25 cellular contexts compared by ENCODE assay signal in the genomic region with DNA sequence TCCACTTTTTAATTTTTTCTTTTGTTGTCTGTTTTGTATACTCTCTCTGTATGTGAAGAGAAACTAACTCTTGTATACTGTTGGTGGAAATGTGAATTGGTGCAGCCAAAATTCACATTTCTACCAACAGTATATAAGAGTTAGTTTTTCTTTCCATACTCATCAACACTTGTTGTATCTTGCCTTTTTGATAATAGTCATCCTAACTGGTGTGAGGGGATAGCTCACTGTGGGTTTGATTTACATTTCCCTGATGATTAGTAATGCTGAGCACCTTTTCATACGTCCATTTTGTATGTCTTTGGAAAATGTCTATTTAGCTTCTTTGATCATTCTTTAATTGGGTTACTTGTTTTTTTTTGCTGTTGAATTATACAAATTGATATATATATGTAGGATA.
DNase-seq lines count a peak whose midpoint lies in the region; ATAC-seq, FAIRE-seq and TF ChIP-seq lines count a peak whose summit lies in the region.
"Had no signal": no experiment of that assay in that cellular context is flagged by ENCODE, and none has a peak within 500 bp of the region (broad histone marks: within the 10 kb centered on the region; RNA-seq: fewer than 3 reads in every experiment).

No MANE protein-coding gene starts in this region.

- no peak for ATAC-seq in gastroesophageal sphincter

- no peaks in the 10 kb centered on the region for H3K9me1 ChIP-seq in keratinocyte (ENCODE audit: control insufficient read depth, extremely low read depth, insufficient read depth, low read length)

- H3K4me1 ChIP-seq in mammary epithelial cell (ENCODE audit: insufficient read depth, low read length) (peaks cover 19% of the 10 kb centered on the region), keratinocyte (ENCODE audit: control insufficient read depth, extremely low read depth, insufficient read depth, low read length) (peaks cover 20% of the 10 kb centered on the region), esophagus muscularis mucosa (no peaks in the 10 kb centered on the region), gastroesophageal sphincter (no peaks in the 10 kb centered on the region)

- H3K27me3 ChIP-seq in mammary epithelial cell (ENCODE audit: insufficient read depth, low read length) = no peaks in the 10 kb centered on the region
- no peaks in the 10 kb centered on the region for H3K27me3 ChIP-seq in keratinocyte (ENCODE audit: control insufficient read depth, extremely low read depth, insufficient read depth, low read length)
- no peaks in the 10 kb centered on the region for H3K27me3 ChIP-seq in esophagus muscularis mucosa
- no peaks in the 10 kb centered on the region for H3K27me3 ChIP-seq in gastroesophageal sphincter
- H3K27me3 ChIP-seq: BE2C; BLaER1 treated with 17β-estradiol and CSF1 and Interleukin-3, amounts not matched to agents 10 nM and 100 nM had no signal

- no peak overlapping the region for H3K27ac Mint-ChIP-seq in MCF 10A (ENCODE audit: low read depth, unreplicated experiment)
- H3K27ac Mint-ChIP-seq: CD14-positive monocyte; CD4-positive, alpha-beta T cell had no signal

- FAIRE-seq in keratinocyte (lab: Jason Lieb, UNC) = peak; percentile 70
- FAIRE-seq: A204.1, D721Med, GM12891, GM18507 had no signal

- H3K9ac ChIP-seq in mammary epithelial cell (ENCODE audit: insufficient read depth, low read length) (peak overlapping the region; percentile 19), keratinocyte (ENCODE audit: control insufficient read depth, extremely low read depth, insufficient read depth, low read length) (no peak overlapping the region)
- H3K9ac ChIP-seq: BLaER1 treated with 17β-estradiol and CSF1 and Interleukin-3, amounts not matched to agents 10 nM and 100 nM had no signal

- WGBS in mammary epithelial cell (ENCODE audit: low coverage, missing lambda C conversion rate) = 0% methylated on average over 1 of the region's 1 CpG
- 90% methylated on average over 1 of the region's 1 CpG for WGBS in esophagus muscularis mucosa
- 33 to 78% methylated on average over 1 of the region's 1 CpG for WGBS in gastroesophageal sphincter (ENCODE audit: low coverage in 1 of 2), 2 donors

- peak overlapping the region; percentile 44 for H2AFZ ChIP-seq in mammary epithelial cell (ENCODE audit: low read depth, low read length)
- H2AFZ ChIP-seq in keratinocyte (ENCODE audit: control insufficient read depth, low read length) = peak overlapping the region; percentile 52

- intact Hi-C loops in mammary epithelial cell (cut with micrococcal nuclease) (no loop called here), MCF 10A (cut with micrococcal nuclease) (no loop called here), esophagus muscularis mucosa (cut with DNase I) (no loop called here)

- H3K4me1 Mint-ChIP-seq in MCF 10A (ENCODE audit: insufficient read depth, unreplicated experiment) = peaks cover 21% of the 10 kb centered on the region
- H3K4me1 Mint-ChIP-seq: CD14-positive monocyte; CD8-positive, alpha-beta memory T cell had no signal

- dilution Hi-C loops in mammary epithelial cell (cut with HindIII; ENCODE audit: low sequenced_read_pairs) = no loop called here
- dilution Hi-C loops in keratinocyte (cut with MboI; ENCODE audit: extremely low pct_ligation_motif_present, low sequenced_read_pairs) = no loop called here

- H3K36me3 ChIP-seq in mammary epithelial cell (ENCODE audit: insufficient read depth, low read length) (no peaks in the 10 kb centered on the region), keratinocyte (ENCODE audit: control insufficient read depth in 2 of 2, extremely low read depth in 1 of 2, insufficient read depth in 2 of 2, low read length in 2 of 2) (no peaks in the 10 kb centered on the region), esophagus muscularis mucosa (no peaks in the 10 kb centered on the region), gastroesophageal sphincter (no peaks in the 10 kb centered on the region)
- H3K36me3 ChIP-seq: BE2C; BLaER1 treated with 17β-estradiol and CSF1 and Interleukin-3, amounts not matched to agents 10 nM and 100 nM had no signal

- no peak for TF ChIP-seq CTCF in mammary epithelial cell (conservative IDR thresholded peaks at IDR 0.05 in 1 of 2, IDR thresholded peaks at IDR 0.05 in 1 of 2; ENCODE audit: extremely low read depth in 1 of 2, insufficient read depth in 1 of 2, low read depth in 1 of 2, low read length in 2 of 2)
- TF ChIP-seq CTCF in MCF 10A (IDR thresholded peaks at IDR 0.05; ENCODE audit: unreplicated experiment) = no peak
- TF ChIP-seq CTCF in epithelial cell of esophagus (IDR thresholded peaks at IDR 0.05; ENCODE audit: insufficient read depth, low read depth, low read length, missing control alignments) = no peak
- TF ChIP-seq CTCF in keratinocyte (optimal IDR thresholded peaks at IDR 0.05 in 1 of 3, IDR thresholded peaks at IDR 0.05 in 1 of 3, conservative IDR thresholded peaks at IDR 0.05 in 1 of 3; ENCODE audit: extremely low read depth in 1 of 3, insufficient read depth in 2 of 3, low read length in 3 of 3) = no peak
- no peak for TF ChIP-seq CTCF in esophagus muscularis mucosa (IDR thresholded peaks at IDR 0.05)
- TF ChIP-seq CTCF in gastroesophageal sphincter (IDR thresholded peaks at IDR 0.05) = no peak

- CTCF ChIA-PET in mammary epithelial cell (lab: Charles Lee; ENCODE audit: low non-redundant PET) = no interaction called here
- CTCF ChIA-PET in MCF 10A (lab: Yijun Ruan, JAX) = no interaction called here

- H3K4me3 ChIP-seq in mammary epithelial cell (replicated peaks in 1 of 3; ENCODE audit: insufficient read depth in 1 of 3, low read depth in 2 of 3, low read length in 3 of 3) = no peak overlapping the region
- H3K4me3 ChIP-seq in epithelial cell of esophagus (ENCODE audit: low read length) = no peak overlapping the region
- H3K4me3 ChIP-seq in keratinocyte (ENCODE audit: control insufficient read depth in 2 of 3, extremely low read depth in 1 of 3, insufficient read depth in 2 of 3, low read depth in 1 of 3, low read length in 3 of 3) = peak overlapping the region in 1 of 3 experiments; percentile 37
- H3K4me3 ChIP-seq in esophagus muscularis mucosa = no peak overlapping the region
- no peak overlapping the region for H3K4me3 ChIP-seq in gastroesophageal sphincter
- H3K4me3 ChIP-seq: BLaER1 treated with 17β-estradiol and CSF1 and Interleukin-3, amounts not matched to agents 10 nM and 100 nM had no signal

- H4K20me1 ChIP-seq in mammary epithelial cell (ENCODE audit: insufficient read depth, low read length) = no peaks in the 10 kb centered on the region
- no peaks in the 10 kb centered on the region for H4K20me1 ChIP-seq in keratinocyte (ENCODE audit: control insufficient read depth, extremely low read depth, insufficient read depth, low read length)
- H4K20me1 ChIP-seq: BLaER1 treated with 17β-estradiol and CSF1 and Interleukin-3, amounts not matched to agents 10 nM and 100 nM had no signal

- no peak for TF ChIP-seq EP300 in esophagus muscularis mucosa (IDR thresholded peaks at IDR 0.05)
- no peak for TF ChIP-seq EP300 in gastroesophageal sphincter (IDR thresholded peaks at IDR 0.05)

- in situ Hi-C loops in mammary epithelial cell (cut with MboI; ENCODE audit: low sequenced_read_pairs in 2 of 2) = no loop called here

- H3K79me2 ChIP-seq in mammary epithelial cell (ENCODE audit: insufficient read depth, low read length) = no peaks in the 10 kb centered on the region
- no peaks in the 10 kb centered on the region for H3K79me2 ChIP-seq in keratinocyte (ENCODE audit: control insufficient read depth, insufficient read depth, low read length)

- H3K27ac ChIP-seq in mammary epithelial cell (ENCODE audit: insufficient read depth, low read depth, low read length) (peak overlapping the region; percentile 74), keratinocyte (ENCODE audit: control insufficient read depth, insufficient read depth, low read length) (peak overlapping the region; percentile 77), esophagus muscularis mucosa (replicated peaks in 1 of 4) (no peak overlapping the region), gastroesophageal sphincter (no peak overlapping the region)
- H3K27ac ChIP-seq: 22Rv1; BLaER1 treated with 17β-estradiol and CSF1 and Interleukin-3, amounts not matched to agents 10 nM and 100 nM had no signal

- H3K9me3 ChIP-seq in mammary epithelial cell (replicated peaks; ENCODE audit: insufficient read depth, low read length) (no peaks in the 10 kb centered on the region), keratinocyte (ENCODE audit: control insufficient read depth, low read depth, low read length) (peaks cover 3% of the 10 kb centered on the region), esophagus muscularis mucosa (peaks cover 0 to 11% (median 3%) of the 10 kb centered on the region in 4 donors), gastroesophageal sphincter (peaks cover 0 to 13% (median 0%) of the 10 kb centered on the region in 3 donors)
- H3K9me3 ChIP-seq: BE2C had no signal

- BruUV-seq in mammary epithelial cell (replicated peaks; lab: Mats Ljungman, UMichigan) (no TSS peak), MCF 10A (replicated peaks; lab: Mats Ljungman, UMichigan) (no TSS peak)

- peak; percentile 70 for DNase-seq in mammary epithelial cell
- DNase-seq in MCF 10A (ENCODE audit: unreplicated experiment) = no peak
- peak; percentile 76 for DNase-seq in epithelial cell of esophagus (ENCODE audit: low read depth)
- no peak for DNase-seq in keratinocyte (ENCODE audit: low read depth, low spot score)
- DNase-seq in esophagus muscularis mucosa (ENCODE audit: extremely low spot score) = no peak
- DNase-seq: ACHN; AML-193; BE2C; CD4-positive, alpha-beta T cell; CD8-positive, alpha-beta memory T cell; DMS 273 treated with DMSO at 0.1 percent for 48 hours; DMS79; EL; GF-D8; GOT3; H7; HCEC 1CT had no signal

- no peaks in the 10 kb centered on the region for H3K36me3 Mint-ChIP-seq in MCF 10A (ENCODE audit: insufficient read depth, unreplicated experiment)
- H3K36me3 Mint-ChIP-seq: CD14-positive monocyte; CD8-positive, alpha-beta memory T cell had no signal

- TF ChIP-seq POLR2A in esophagus muscularis mucosa (IDR thresholded peaks at IDR 0.05; ENCODE audit: low read depth) = no peak
- no peak for TF ChIP-seq POLR2A in gastroesophageal sphincter (IDR thresholded peaks at IDR 0.05)

- POLR2A ChIA-PET in MCF 10A (lab: Yijun Ruan, JAX) = interaction anchor here (0.6 kb wide), 2 partner anchors 12 to 882 kb away, joined by 4 read pairs; no protein-coding TSS in a partner anchor

- H3K4me2 ChIP-seq in mammary epithelial cell (ENCODE audit: insufficient read depth, low read depth, low read length) (peak overlapping the region; percentile 26), keratinocyte (ENCODE audit: control insufficient read depth, extremely low read depth, insufficient read depth, low read depth, low read length) (peak overlapping the region; percentile 40)
- H3K4me2 ChIP-seq: BLaER1 treated with 17β-estradiol and CSF1 and Interleukin-3, amounts not matched to agents 10 nM and 100 nM had no signal

- no peaks in the 10 kb centered on the region for H3K27me3 Mint-ChIP-seq in MCF 10A (ENCODE audit: insufficient read depth, unreplicated experiment)
- H3K27me3 Mint-ChIP-seq: CD4-positive, alpha-beta T cell; CD8-positive, alpha-beta memory T cell had no signal

- no peaks in the 10 kb centered on the region for H3K9me3 Mint-ChIP-seq in MCF 10A (ENCODE audit: unreplicated experiment)

- H3K4me3 Mint-ChIP-seq in MCF 10A (ENCODE audit: unreplicated experiment) = no peak overlapping the region
- H3K4me3 Mint-ChIP-seq: CD14-positive monocyte; CD4-positive, alpha-beta T cell; CD8-positive, alpha-beta memory T cell had no signal

Comparison
In these comparisons a context has a peak if more than half of its experiments do, and no peak if none do; other contexts are left out.
1. DNase-seq: peak in mammary epithelial cell (single experiment) and epithelial cell of esophagus (single experiment); none in MCF 10A (single experiment), keratinocyte (single experiment) and esophagus muscularis mucosa (single experiment).
2. H3K27ac ChIP-seq: peak in mammary epithelial cell (single experiment) and keratinocyte (single experiment); none in esophagus muscularis mucosa (0 of 4) and gastroesophageal sphincter (0 of 4).